Comparison of ENCODE assay signal across 17 cellular contexts in genomic region chr12:128381537-128381936, GRCh38.
DNase-seq lines count a peak whose midpoint lies in the region; ATAC-seq and TF ChIP-seq lines count a peak whose summit lies in the region.
"Had no signal": no experiment of that assay in that cellular context is flagged by ENCODE, and none has a peak within 500 bp of the region (broad histone marks: within the 10 kb centered on the region; RNA-seq: fewer than 3 reads in every experiment).

No MANE protein-coding gene starts in this region.

- peaks cover 2 to 11% of the 10 kb centered on the region in 2 experiments; a peak in 3 of 5 replicates for H3K9me3 Mint-ChIP-seq in H9

- no peak overlapping the region for H2BK120ac ChIP-seq in H9 (ENCODE audit: low read depth, low read length, poor library complexity, severe bottlenecking)

- TF ChIP-seq CTCF in H9 (conservative IDR thresholded peaks at IDR 0.05), result no peak

- no peak overlapping the region for H3K23ac ChIP-seq in H9 (ENCODE audit: insufficient read length, low read depth, low read length)

- no peak overlapping the region for H4K91ac ChIP-seq in H9 (ENCODE audit: insufficient read length, low read depth, low read length)

- H3T11ph ChIP-seq in H9 (ENCODE audit: low read length), result no peak overlapping the region

- H3K23me2 ChIP-seq in H9 (ENCODE audit: insufficient read length, low read depth, low read length, poor library complexity, severe bottlenecking), result no peaks in the 10 kb centered on the region

- H3K27ac ChIP-seq in H9 (ENCODE audit: insufficient read length, low read depth, low read length) (no peak overlapping the region), cingulate gyrus (ENCODE audit: low read depth, low read length) (peak overlapping the region; percentile 70)
- H3K27ac ChIP-seq: GM23248 had no signal

- no peak overlapping the region for H2AFZ ChIP-seq in H9 (ENCODE audit: low read length)
- H2AFZ ChIP-seq: GM23248 had no signal

- no peaks in the 10 kb centered on the region for H3K79me1 ChIP-seq in H9 (ENCODE audit: insufficient read depth, low read depth, low read length, poor library complexity, severe bottlenecking)

- no peak overlapping the region for H3K9ac ChIP-seq in H9 (ENCODE audit: extremely low read depth, insufficient read length, low read length)
- H3K9ac ChIP-seq: GM23248 had no signal

- DNase-seq in H9 (peak; percentile 57), left kidney (ENCODE audit: low read depth, low spot score) (peak; percentile 46), putamen (ENCODE audit: low spot score) (peak; percentile 88), activated gamma-delta T cell treated with Interleukin-2 at 50 U/mL for 16 hours (no peak), cerebellum (ENCODE audit: low spot score) (no peak), ureter (ENCODE audit: low spot score) (no peak)
- DNase-seq: activated CD4-positive, alpha-beta T cell treated with anti-CD3 and anti-CD28 coated beads for 48 hours; activated effector memory CD4-positive, alpha-beta T cell treated with anti-CD3 and anti-CD28 coated beads, Interleukin-2, amount 50 U/mL, for 16 hours; CD8-positive, alpha-beta memory T cell; EL; foreskin fibroblast; GM23248; naive thymus-derived CD4-positive, alpha-beta T cell; NCI-H1436 treated with DMSO at 0.1 percent for 48 hours; stimulated activated naive B cell treated with anti-CD40 and anti-IgM and Interleukin-4, amounts not matched to agents 10 μg/mL and 1 μg/mL and 100 μg/mL, for 72 hours had no signal

- H2BK15ac ChIP-seq in H9 (ENCODE audit: low read depth, low read length), result no peak overlapping the region

- H3K9me3 ChIP-seq in H9 (ENCODE audit: control insufficient read depth, low read depth, low read length), result no peaks in the 10 kb centered on the region

- H3K4ac ChIP-seq in H9 (ENCODE audit: low read depth, low read length), result no peak overlapping the region

- H2BK5ac ChIP-seq in H9 (ENCODE audit: insufficient read length, low read length), result no peak overlapping the region

- no peak for ATAC-seq in HG03097 (IDR thresholded peaks at IDR 0.05; ENCODE audit: low FRiP score, unreplicated experiment)
- ATAC-seq: naive thymus-derived CD4-positive, alpha-beta T cell; stimulated activated naive B cell treated with anti-CD40 and anti-IgM and Interleukin-4, amounts not matched to agents 10 μg/mL and 1 μg/mL and 100 μg/mL, for 72 hours had no signal

- H3K14ac ChIP-seq in H9 (ENCODE audit: insufficient read depth, low read length), result no peak overlapping the region

- H3K4me1 ChIP-seq in H9 (ENCODE audit: insufficient read depth, low read length), result no peaks in the 10 kb centered on the region

- no peaks in the 10 kb centered on the region for H4K20me1 ChIP-seq in H9 (ENCODE audit: control insufficient read depth, insufficient read depth, insufficient read length)

- no peak overlapping the region for H4K5ac ChIP-seq in H9 (ENCODE audit: insufficient read length, low read depth, low read length)

- no peak overlapping the region for H4K8ac ChIP-seq in H9 (replicated peaks; ENCODE audit: insufficient read length, low read depth, low read length)

- WGBS in H9 (ENCODE audit: extremely low coverage, insufficient read length, low lambda C conversion rate), result no CpG with 5 or more reads among the region's 11 CpGs

- H2AK5ac ChIP-seq in H9 (ENCODE audit: insufficient read length, low read length), result no peak overlapping the region

- no peaks in the 10 kb centered on the region for H3K27me3 ChIP-seq in H9 (ENCODE audit: insufficient read depth, low read length)

- H3K27me3 Mint-ChIP-seq in H9 (ENCODE audit: low read depth), result peaks cover 97% of the 10 kb centered on the region

- peaks cover 0 to 4% (median 0%) of the 10 kb centered on the region in 3 experiments; a peak in 1 of 7 replicates for H3K36me3 Mint-ChIP-seq in H9 (ENCODE audit: insufficient read depth in 1 of 3, low read depth in 3 of 3)
- H3K36me3 Mint-ChIP-seq: CD8-positive, alpha-beta memory T cell; stimulated activated naive B cell treated with anti-CD40 and anti-IgM and Interleukin-4, amounts not matched to agents 10 μg/mL and 1 μg/mL and 100 μg/mL, for 72 hours had no signal

- H3K79me2 ChIP-seq in H9 (ENCODE audit: insufficient read depth, low read length), result no peaks in the 10 kb centered on the region

- H3K27ac Mint-ChIP-seq in H9, result no peak overlapping the region
- H3K27ac Mint-ChIP-seq: CD8-positive, alpha-beta memory T cell; naive thymus-derived CD4-positive, alpha-beta T cell; stimulated activated naive B cell treated with anti-CD40 and anti-IgM and Interleukin-4, amounts not matched to agents 10 μg/mL and 1 μg/mL and 100 μg/mL, for 72 hours had no signal

- H3K4me3 Mint-ChIP-seq in H9, result peak overlapping the region in 1 of 2 experiments; percentile 72; a peak in 3 of 5 replicates
- H3K4me3 Mint-ChIP-seq: CD8-positive, alpha-beta memory T cell; naive thymus-derived CD4-positive, alpha-beta T cell; stimulated activated naive B cell treated with anti-CD40 and anti-IgM and Interleukin-4, amounts not matched to agents 10 μg/mL and 1 μg/mL and 100 μg/mL, for 72 hours had no signal

- H3K56ac ChIP-seq in H9 (ENCODE audit: insufficient read length, low read depth, low read length), result no peak overlapping the region

- H3K18ac ChIP-seq in H9 (ENCODE audit: insufficient read length, low read depth, low read length), result no peak overlapping the region

- no peak overlapping the region for H2BK20ac ChIP-seq in H9 (ENCODE audit: low read depth, low read length, poor library complexity, severe bottlenecking)

- peaks cover 19 to 28% of the 10 kb centered on the region in 2 experiments for H3K4me1 Mint-ChIP-seq in H9
- H3K4me1 Mint-ChIP-seq: CD8-positive, alpha-beta memory T cell; naive thymus-derived CD4-positive, alpha-beta T cell; stimulated activated naive B cell treated with anti-CD40 and anti-IgM and Interleukin-4, amounts not matched to agents 10 μg/mL and 1 μg/mL and 100 μg/mL, for 72 hours had no signal

- no peak overlapping the region for H2BK12ac ChIP-seq in H9 (ENCODE audit: insufficient read length, low read depth, low read length)

- no peak overlapping the region for H3K4me2 ChIP-seq in H9 (ENCODE audit: insufficient read depth, insufficient read length, low read length)

Comparison
In these comparisons a context has a peak if more than half of its experiments do, and no peak if none do; other contexts are left out.
1. DNase-seq: peak in H9 (single experiment), left kidney (single experiment) and putamen (single experiment); none in activated gamma-delta T cell treated with Interleukin-2 at 50 U/mL for 16 hours (single experiment), cerebellum (single experiment) and ureter (single experiment).